Comparison of ENCODE assay signal across 1 cellular context in the genomic region with DNA sequence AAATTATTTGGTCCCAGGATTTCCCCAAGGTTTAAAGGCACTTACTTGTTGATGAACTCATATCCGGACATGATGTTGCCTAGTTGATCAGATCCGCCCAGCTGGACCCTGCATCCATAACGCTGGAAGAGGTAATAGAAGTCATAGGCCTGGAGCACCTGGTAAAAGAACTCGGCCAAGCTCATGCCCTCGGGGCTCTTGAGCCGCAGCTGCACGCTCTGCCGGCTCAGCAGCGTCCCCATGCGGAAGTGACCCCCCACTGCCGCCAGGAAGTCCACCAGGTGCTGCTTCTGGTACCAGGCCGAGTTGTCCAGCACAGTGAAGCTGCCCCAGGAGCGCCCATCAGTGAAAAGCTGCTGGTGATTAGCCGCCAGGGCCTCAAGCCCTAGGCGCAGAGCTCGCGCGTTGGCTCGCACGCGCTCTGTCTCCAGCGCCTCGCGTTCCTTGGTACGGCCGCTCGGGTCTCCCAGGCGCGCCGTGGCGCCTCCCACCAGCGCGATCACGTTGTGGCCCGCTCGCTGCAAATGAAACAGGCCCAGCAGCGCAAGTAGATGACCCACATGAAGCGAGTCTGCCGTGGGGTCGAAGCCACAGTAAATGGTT.
A peak's percentile ranks its signal among the peaks of the same experiment; 100 is the strongest.
TF ChIP-seq lines count a peak whose summit lies in the region.

No MANE protein-coding gene starts in this region.

TF ChIP-seq in SK-N-SH, 30 proteins besides CTCF, POLR2A, EP300 and RAD21 (continued from another document):
- TF ChIP-seq TEAD4 (IDR thresholded peaks at IDR 0.05; ENCODE audit: borderline replicate concordance, insufficient read depth) (no peak), ELF1 (IDR thresholded peaks at IDR 0.05) (peak; percentile 74), POLR2AphosphoS5 (IDR thresholded peaks at IDR 0.05; ENCODE audit: low read depth, low read length) (no peak), MXI1 (IDR thresholded peaks at IDR 0.05; ENCODE audit: low read depth, low read length) (0 out of 2 replicates have a peak, but pooled peaks have one; percentile 30), NRF1 (IDR thresholded peaks at IDR 0.05; ENCODE audit: low read depth, low read length) (no peak)
- TF ChIP-seq, protein P1, sequence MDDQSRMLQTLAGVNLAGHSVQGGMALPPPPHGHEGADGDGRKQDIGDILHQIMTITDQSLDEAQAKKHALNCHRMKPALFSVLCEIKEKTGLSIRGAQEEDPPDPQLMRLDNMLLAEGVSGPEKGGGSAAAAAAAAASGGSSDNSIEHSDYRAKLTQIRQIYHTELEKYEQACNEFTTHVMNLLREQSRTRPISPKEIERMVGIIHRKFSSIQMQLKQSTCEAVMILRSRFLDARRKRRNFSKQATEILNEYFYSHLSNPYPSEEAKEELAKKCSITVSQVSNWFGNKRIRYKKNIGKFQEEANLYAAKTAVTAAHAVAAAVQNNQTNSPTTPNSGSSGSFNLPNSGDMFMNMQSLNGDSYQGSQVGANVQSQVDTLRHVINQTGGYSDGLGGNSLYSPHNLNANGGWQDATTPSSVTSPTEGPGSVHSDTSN (IDR thresholded peaks at IDR 0.05) = no peak
- TF ChIP-seq, protein P2, sequence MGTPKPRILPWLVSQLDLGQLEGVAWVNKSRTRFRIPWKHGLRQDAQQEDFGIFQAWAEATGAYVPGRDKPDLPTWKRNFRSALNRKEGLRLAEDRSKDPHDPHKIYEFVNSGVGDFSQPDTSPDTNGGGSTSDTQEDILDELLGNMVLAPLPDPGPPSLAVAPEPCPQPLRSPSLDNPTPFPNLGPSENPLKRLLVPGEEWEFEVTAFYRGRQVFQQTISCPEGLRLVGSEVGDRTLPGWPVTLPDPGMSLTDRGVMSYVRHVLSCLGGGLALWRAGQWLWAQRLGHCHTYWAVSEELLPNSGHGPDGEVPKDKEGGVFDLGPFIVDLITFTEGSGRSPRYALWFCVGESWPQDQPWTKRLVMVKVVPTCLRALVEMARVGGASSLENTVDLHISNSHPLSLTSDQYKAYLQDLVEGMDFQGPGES (IDR thresholded peaks at IDR 0.05; ENCODE audit: low read depth, low read length) = no peak
- TF ChIP-seq, protein P3, sequence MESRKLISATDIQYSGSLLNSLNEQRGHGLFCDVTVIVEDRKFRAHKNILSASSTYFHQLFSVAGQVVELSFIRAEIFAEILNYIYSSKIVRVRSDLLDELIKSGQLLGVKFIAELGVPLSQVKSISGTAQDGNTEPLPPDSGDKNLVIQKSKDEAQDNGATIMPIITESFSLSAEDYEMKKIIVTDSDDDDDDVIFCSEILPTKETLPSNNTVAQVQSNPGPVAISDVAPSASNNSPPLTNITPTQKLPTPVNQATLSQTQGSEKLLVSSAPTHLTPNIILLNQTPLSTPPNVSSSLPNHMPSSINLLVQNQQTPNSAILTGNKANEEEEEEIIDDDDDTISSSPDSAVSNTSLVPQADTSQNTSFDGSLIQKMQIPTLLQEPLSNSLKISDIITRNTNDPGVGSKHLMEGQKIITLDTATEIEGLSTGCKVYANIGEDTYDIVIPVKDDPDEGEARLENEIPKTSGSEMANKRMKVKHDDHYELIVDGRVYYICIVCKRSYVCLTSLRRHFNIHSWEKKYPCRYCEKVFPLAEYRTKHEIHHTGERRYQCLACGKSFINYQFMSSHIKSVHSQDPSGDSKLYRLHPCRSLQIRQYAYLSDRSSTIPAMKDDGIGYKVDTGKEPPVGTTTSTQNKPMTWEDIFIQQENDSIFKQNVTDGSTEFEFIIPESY (IDR thresholded peaks at IDR 0.05; ENCODE audit: borderline replicate concordance, low read depth) = no peak
TF ChIP-seq in SK-N-SH: peak in this region for 8.
